Comparison of ENCODE assay signal across 15 cellular contexts in the genomic region with DNA sequence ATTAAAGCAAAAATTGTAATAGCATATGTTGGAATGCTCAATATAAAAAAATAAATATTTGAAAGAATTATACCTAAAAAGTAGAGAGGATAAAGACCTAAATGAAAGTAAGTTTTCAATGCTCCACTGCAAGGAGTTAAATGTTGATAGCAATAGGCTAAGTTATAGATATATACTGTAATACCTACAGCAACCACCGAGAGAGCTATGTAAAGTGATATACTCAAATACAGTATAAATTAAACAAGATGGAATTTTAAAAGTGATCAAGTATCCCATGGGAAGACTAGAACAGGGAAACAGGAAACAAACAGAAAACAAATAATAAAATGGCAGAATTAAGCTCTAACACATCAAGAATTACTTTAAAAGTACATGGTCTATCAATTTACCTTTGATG.
DNase-seq lines count a peak whose midpoint lies in the region; ATAC-seq and TF ChIP-seq lines count a peak whose summit lies in the region.
"Had no signal": no experiment of that assay in that cellular context is flagged by ENCODE, and none has a peak within 500 bp of the region (broad histone marks: within the 10 kb centered on the region; RNA-seq: fewer than 3 reads in every experiment).

No MANE protein-coding gene starts in this region.

- peak; percentile 39 to 66 for ATAC-seq in naive thymus-derived CD8-positive, alpha-beta T cell
- ATAC-seq in HG02678 (IDR thresholded peaks at IDR 0.05; ENCODE audit: unreplicated experiment) (no peak), GM18505 (IDR thresholded peaks at IDR 0.05; ENCODE audit: unreplicated experiment) (no peak)
- ATAC-seq: body of pancreas had no signal

- POLR2A ChIA-PET in naive thymus-derived CD8-positive, alpha-beta T cell (lab: Charles Lee) = no interaction called here

- no peak for TF ChIP-seq POLR2A in GM18505 (IDR thresholded peaks at IDR 0.05; ENCODE audit: borderline replicate concordance, extremely low read depth, insufficient read depth, insufficient read length)

- H3K9me3 Mint-ChIP-seq in activated naive CD4-positive, alpha-beta T cell treated with anti-CD3 and anti-CD28 coated beads, Interleukin-2, amount 10 ng/mL, durations not matched to agents 7 days and 5 days = peaks cover 14% of the 10 kb centered on the region
- peaks cover 10% of the 10 kb centered on the region for H3K9me3 Mint-ChIP-seq in activated naive CD4-positive, alpha-beta T cell treated with anti-CD3 and anti-CD28 coated beads for 36 hours
- peaks cover 4% of the 10 kb centered on the region; the same call in 1 of the 2 replicates for H3K9me3 Mint-ChIP-seq in HFFc6
- peaks cover 13% of the 10 kb centered on the region for H3K9me3 Mint-ChIP-seq in T-helper 2 cell treated with Interferon-gamma antibody and Interleukin-4, amounts not matched to agents 5 μg/mL and 100 μg/mL, for 36 hours
- H3K9me3 Mint-ChIP-seq in naive thymus-derived CD8-positive, alpha-beta T cell = peaks cover 0 to 5% (median 2%) of the 10 kb centered on the region in 9 donors

- peaks cover 11% of the 10 kb centered on the region for H3K36me3 Mint-ChIP-seq in activated naive CD4-positive, alpha-beta T cell treated with anti-CD3 and anti-CD28 coated beads, Interleukin-2, amount 10 ng/mL, durations not matched to agents 7 days and 5 days
- peaks cover 3% of the 10 kb centered on the region for H3K36me3 Mint-ChIP-seq in activated naive CD4-positive, alpha-beta T cell treated with anti-CD3 and anti-CD28 coated beads for 36 hours (ENCODE audit: low read depth)
- no peaks in the 10 kb centered on the region; the same call in 1 of the 2 replicates for H3K36me3 Mint-ChIP-seq in HFFc6 (ENCODE audit: low read depth)
- peaks cover 13% of the 10 kb centered on the region for H3K36me3 Mint-ChIP-seq in T-helper 2 cell treated with Interferon-gamma antibody and Interleukin-4, amounts not matched to agents 5 μg/mL and 100 μg/mL, for 36 hours (ENCODE audit: low read depth)
- no peaks in the 10 kb centered on the region for H3K36me3 Mint-ChIP-seq in naive thymus-derived CD8-positive, alpha-beta T cell
- H3K36me3 Mint-ChIP-seq: immature natural killer cell had no signal

- peaks cover 16% of the 10 kb centered on the region for H3K4me1 Mint-ChIP-seq in activated naive CD4-positive, alpha-beta T cell treated with anti-CD3 and anti-CD28 coated beads, Interleukin-2, amount 10 ng/mL, durations not matched to agents 7 days and 5 days
- peaks cover 13% of the 10 kb centered on the region for H3K4me1 Mint-ChIP-seq in activated naive CD4-positive, alpha-beta T cell treated with anti-CD3 and anti-CD28 coated beads for 36 hours (ENCODE audit: low read depth)
- peaks cover 20% of the 10 kb centered on the region for H3K4me1 Mint-ChIP-seq in HFFc6 (ENCODE audit: low read depth)
- peaks cover 15% of the 10 kb centered on the region for H3K4me1 Mint-ChIP-seq in T-helper 2 cell treated with Interferon-gamma antibody and Interleukin-4, amounts not matched to agents 5 μg/mL and 100 μg/mL, for 36 hours (ENCODE audit: low read depth)
- peaks cover 4 to 8% (median 4%) of the 10 kb centered on the region in 4 donors for H3K4me1 Mint-ChIP-seq in naive thymus-derived CD8-positive, alpha-beta T cell
- H3K4me1 Mint-ChIP-seq: immature natural killer cell had no signal

- intact Hi-C loops in activated naive CD4-positive, alpha-beta T cell treated with anti-CD3 and anti-CD28 coated beads for 36 hours (cut with micrococcal nuclease) = loop anchor here (2.0 to 10.0 kb wide), 3 partner anchors 39 to 1071 kb away; partner anchors contain the start of genes CASP3, ING2 and PRIMPOL

- peak overlapping the region; percentile 66 for H3K27ac Mint-ChIP-seq in activated naive CD4-positive, alpha-beta T cell treated with anti-CD3 and anti-CD28 coated beads, Interleukin-2, amount 10 ng/mL, durations not matched to agents 7 days and 5 days
- H3K27ac Mint-ChIP-seq in activated naive CD4-positive, alpha-beta T cell treated with anti-CD3 and anti-CD28 coated beads for 36 hours = no peak overlapping the region
- H3K27ac Mint-ChIP-seq in HFFc6 = no peak overlapping the region
- H3K27ac Mint-ChIP-seq in T-helper 2 cell treated with Interferon-gamma antibody and Interleukin-4, amounts not matched to agents 5 μg/mL and 100 μg/mL, for 36 hours = peak overlapping the region; percentile 63
- no peak overlapping the region for H3K27ac Mint-ChIP-seq in naive thymus-derived CD8-positive, alpha-beta T cell
- H3K27ac Mint-ChIP-seq: immature natural killer cell had no signal

- CTCF ChIA-PET in activated naive CD4-positive, alpha-beta T cell treated with anti-CD3 and anti-CD28 coated beads, Interleukin-2, amount 10 ng/mL, durations not matched to agents 7 days and 5 days (lab: Charles Lee) = interaction anchor here (0.7 to 0.8 kb wide), 2 partner anchors 70 to 126 kb away, joined by 3 read pairs; no protein-coding TSS in a partner anchor
- CTCF ChIA-PET in activated naive CD4-positive, alpha-beta T cell treated with anti-CD3 and anti-CD28 coated beads for 36 hours (lab: Charles Lee) = interaction anchor here (0.9 to 1.1 kb wide), 2 partner anchors 13 to 547 kb away, joined by 3 read pairs; no protein-coding TSS in a partner anchor

- H3K4me3 Mint-ChIP-seq in activated naive CD4-positive, alpha-beta T cell treated with anti-CD3 and anti-CD28 coated beads, Interleukin-2, amount 10 ng/mL, durations not matched to agents 7 days and 5 days = no peak overlapping the region
- H3K4me3 Mint-ChIP-seq in activated naive CD4-positive, alpha-beta T cell treated with anti-CD3 and anti-CD28 coated beads for 36 hours = no peak overlapping the region
- H3K4me3 Mint-ChIP-seq in HFFc6 = no peak overlapping the region
- H3K4me3 Mint-ChIP-seq in T-helper 2 cell treated with Interferon-gamma antibody and Interleukin-4, amounts not matched to agents 5 μg/mL and 100 μg/mL, for 36 hours = no peak overlapping the region
- H3K4me3 Mint-ChIP-seq in naive thymus-derived CD8-positive, alpha-beta T cell = no peak overlapping the region
- H3K4me3 Mint-ChIP-seq: immature natural killer cell had no signal

- H3K27me3 Mint-ChIP-seq in activated naive CD4-positive, alpha-beta T cell treated with anti-CD3 and anti-CD28 coated beads, Interleukin-2, amount 10 ng/mL, durations not matched to agents 7 days and 5 days = no peaks in the 10 kb centered on the region
- no peaks in the 10 kb centered on the region for H3K27me3 Mint-ChIP-seq in activated naive CD4-positive, alpha-beta T cell treated with anti-CD3 and anti-CD28 coated beads for 36 hours (ENCODE audit: low read depth)
- H3K27me3 Mint-ChIP-seq in HFFc6 (ENCODE audit: insufficient read depth) = peaks cover 2% of the 10 kb centered on the region; the same call in 1 of the 2 replicates
- no peaks in the 10 kb centered on the region for H3K27me3 Mint-ChIP-seq in T-helper 2 cell treated with Interferon-gamma antibody and Interleukin-4, amounts not matched to agents 5 μg/mL and 100 μg/mL, for 36 hours (ENCODE audit: low read depth)
- H3K27me3 Mint-ChIP-seq in naive thymus-derived CD8-positive, alpha-beta T cell = no peaks in the 10 kb centered on the region
- H3K27me3 Mint-ChIP-seq: activated naive CD8-positive, alpha-beta T cell treated with anti-CD3 and anti-CD28 coated beads, Interleukin-2, amount 10 ng/mL, durations not matched to agents 7 days and 5 days had no signal

- no peak for DNase-seq in activated naive CD4-positive, alpha-beta T cell treated with anti-CD3 and anti-CD28 coated beads, Interleukin-2, amount 10 ng/mL, durations not matched to agents 7 days and 5 days
- no peak for DNase-seq in activated naive CD4-positive, alpha-beta T cell treated with anti-CD3 and anti-CD28 coated beads for 36 hours
- DNase-seq in HFFc6 = no peak
- DNase-seq in T-helper 2 cell treated with Interferon-gamma antibody and Interleukin-4, amounts not matched to agents 5 μg/mL and 100 μg/mL, for 36 hours (ENCODE audit: low spot score) = no peak
- DNase-seq in naive thymus-derived CD8-positive, alpha-beta T cell = peak in 2 of 10 donors; percentile 3 to 4
- DNase-seq in NCI-H2171 treated with DMSO at 0.1 percent for 48 hours (lab: John Stamatoyannopoulos, UW) = no peak
- DNase-seq: activated CD4-positive, CD25-positive, alpha-beta regulatory T cell treated with anti-CD3 and anti-CD28 coated beads, Interleukin-2, amount 50 U/mL, for 72 hours; activated naive CD8-positive, alpha-beta T cell treated with anti-CD3 and anti-CD28 coated beads, Interleukin-2, amount 10 ng/mL, durations not matched to agents 7 days and 5 days; body of pancreas; immature natural killer cell; NCI-H1417; NCI-H2171; retina had no signal

- peak; percentile 37; the same call in 1 of the 2 replicates for TF ChIP-seq CTCF in HFFc6 (IDR thresholded peaks at IDR 0.05)

Comparison
In these comparisons a context has a peak if more than half of its experiments do, and no peak if none do; other contexts are left out.
1. H3K27ac Mint-ChIP-seq: peak in activated naive CD4-positive, alpha-beta T cell treated with anti-CD3 and anti-CD28 coated beads, Interleukin-2, amount 10 ng/mL, durations not matched to agents 7 days and 5 days (single experiment) and T-helper 2 cell treated with Interferon-gamma antibody and Interleukin-4, amounts not matched to agents 5 μg/mL and 100 μg/mL, for 36 hours (single experiment); none in activated naive CD4-positive, alpha-beta T cell treated with anti-CD3 and anti-CD28 coated beads for 36 hours (single experiment), HFFc6 (single experiment) and naive thymus-derived CD8-positive, alpha-beta T cell (0 of 10).
2. ATAC-seq: peak in naive thymus-derived CD8-positive, alpha-beta T cell (2 of 2); none in HG02678 (single experiment) and GM18505 (single experiment).